1 cellular context compared by ENCODE assay signal in the genomic region with DNA sequence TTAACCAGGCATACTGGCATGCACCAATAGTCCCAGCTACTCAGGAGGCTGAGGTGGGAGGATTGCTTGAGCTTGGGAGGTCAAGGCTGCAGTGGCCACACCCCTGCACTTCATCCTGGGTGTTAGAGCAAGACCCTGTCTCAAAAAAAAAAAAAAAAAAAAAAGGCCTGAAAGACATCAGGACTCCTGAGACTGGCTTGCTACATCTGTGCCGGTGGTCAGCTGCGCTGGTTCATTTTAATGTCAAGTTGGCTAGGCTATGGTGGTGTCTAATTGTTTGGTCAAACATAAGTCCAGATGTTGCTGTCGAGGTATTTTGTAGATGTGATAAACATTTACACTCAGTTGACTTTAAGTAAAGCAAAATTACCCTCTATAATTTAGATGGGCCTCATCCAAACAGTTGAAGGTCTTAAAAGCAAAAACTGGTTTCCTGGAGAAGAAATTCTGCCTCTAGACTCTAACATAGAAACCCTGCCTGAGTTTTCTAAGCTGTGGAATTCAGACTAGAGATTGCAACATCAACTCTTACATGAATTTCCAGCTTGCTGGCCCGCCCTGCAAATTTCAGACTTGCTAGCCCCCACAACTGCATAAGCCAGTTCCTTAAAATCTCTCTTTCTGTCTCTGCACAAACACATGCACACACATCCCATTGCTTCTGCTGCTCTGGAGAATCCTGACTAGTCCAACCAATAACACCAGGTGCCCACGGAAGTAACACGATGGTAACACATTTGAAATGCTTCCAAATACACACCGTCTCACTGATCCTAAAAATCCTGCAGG.
TF ChIP-seq lines count a peak whose summit lies in the region.

No MANE protein-coding gene starts in this region.

TF ChIP-seq in K562, 482 proteins besides CTCF, POLR2A, EP300 and RAD21:
- no peak for TF ChIP-seq SMARCA5 (IDR thresholded peaks at IDR 0.05)
- 0 out of 2 replicates have a peak, but pooled peaks have one; percentile 26 for TF ChIP-seq ZNF134 (CRISPR knock-in tag; conservative IDR thresholded peaks at IDR 0.05)
